Comparison of ENCODE assay signal across 21 cellular contexts in the genomic region with DNA sequence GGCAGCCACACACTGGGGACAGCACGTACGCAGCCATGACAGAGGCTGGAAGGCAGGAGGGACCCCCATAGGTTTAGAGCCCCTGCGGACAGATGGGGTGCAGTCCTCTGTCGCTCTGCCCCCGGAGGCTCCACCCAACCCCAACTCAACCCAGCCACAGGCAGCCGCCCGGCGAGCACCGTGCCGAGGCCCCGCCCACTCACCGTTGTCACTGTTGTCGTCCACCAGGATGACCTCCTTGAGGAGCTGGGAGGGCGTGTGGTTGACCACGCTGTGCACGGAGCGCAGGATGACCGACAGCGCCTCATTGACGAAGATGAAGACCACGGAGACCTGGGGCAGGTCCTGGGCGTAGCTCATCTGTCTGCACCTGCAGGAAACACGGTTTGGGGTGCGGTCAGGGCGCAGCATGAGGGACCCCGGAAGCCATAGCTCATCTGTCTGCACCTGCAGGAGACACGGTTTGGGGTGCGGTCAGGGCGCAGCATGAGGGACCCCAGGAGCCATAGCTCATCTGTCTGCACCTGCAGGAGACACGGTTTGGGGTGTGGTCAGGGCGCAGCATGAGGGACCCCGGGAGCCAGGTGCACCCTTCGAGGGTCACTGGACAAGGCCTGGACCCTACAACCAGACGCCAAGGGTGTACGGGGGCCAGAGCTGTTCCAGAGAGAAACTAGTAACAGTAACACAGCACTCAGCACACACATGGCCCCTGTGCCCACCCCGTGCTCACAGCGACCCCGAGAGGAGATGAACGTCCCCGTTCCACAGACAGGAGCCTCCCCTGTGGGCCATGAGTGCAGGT.
"Had no signal": no experiment of that assay in that cellular context is flagged by ENCODE, and none has a peak within 500 bp of the region (broad histone marks: within the 10 kb centered on the region; RNA-seq: fewer than 3 reads in every experiment).

No MANE protein-coding gene starts in this region.

- H3K4me3 ChIP-seq: heart right ventricle, left ventricle myocardium inferior, lung, psoas muscle, sigmoid colon, skin epidermis, stomach, thoracic aorta, transverse colon had no signal

- H3K9me3 Mint-ChIP-seq: naive B cell, nephron had no signal

- H3K36me3 Mint-ChIP-seq: naive B cell had no signal

- H3K27ac Mint-ChIP-seq: nephron had no signal

- H3K27ac ChIP-seq: heart right ventricle, left ventricle myocardium inferior, psoas muscle, sigmoid colon, skin epidermis, stomach, thoracic aorta, transverse colon had no signal

- ATAC-seq: esophagus mucosa, heart right ventricle, psoas muscle had no signal

- H3K4me1 ChIP-seq: heart right ventricle, left ventricle myocardium inferior, psoas muscle, sigmoid colon, stomach, transverse colon had no signal

- H3K9me3 ChIP-seq: heart right ventricle, left ventricle myocardium inferior, psoas muscle, sigmoid colon, stomach, thoracic aorta, transverse colon had no signal

- H3K4me3 Mint-ChIP-seq: nephron had no signal

- H3K36me3 ChIP-seq: heart right ventricle, left ventricle myocardium inferior, sigmoid colon, stomach, thoracic aorta, transverse colon had no signal

- DNase-seq: effector memory CD4-positive, alpha-beta T cell; hypothalamus; islet precursor cell; left ventricle myocardium inferior; mesendoderm; naive B cell; psoas muscle; retina; sigmoid colon; stimulated activated CD4-positive, alpha-beta T cell treated with anti-CD3 and anti-CD28 coated beads, Interleukin-2, amount 100 ng/mL, for 24 hours; stimulated activated CD4-positive, alpha-beta T cell treated with anti-CD3 and anti-CD28 coated beads, Interleukin-4, amount 100 ng/mL, for 4 hours; stimulated activated naive CD4-positive, alpha-beta T cell; stomach; substantia nigra; transverse colon had no signal

- H3K27me3 ChIP-seq: transverse colon had no signal
